Comparison of ENCODE assay signal across 1 cellular context in the genomic region with DNA sequence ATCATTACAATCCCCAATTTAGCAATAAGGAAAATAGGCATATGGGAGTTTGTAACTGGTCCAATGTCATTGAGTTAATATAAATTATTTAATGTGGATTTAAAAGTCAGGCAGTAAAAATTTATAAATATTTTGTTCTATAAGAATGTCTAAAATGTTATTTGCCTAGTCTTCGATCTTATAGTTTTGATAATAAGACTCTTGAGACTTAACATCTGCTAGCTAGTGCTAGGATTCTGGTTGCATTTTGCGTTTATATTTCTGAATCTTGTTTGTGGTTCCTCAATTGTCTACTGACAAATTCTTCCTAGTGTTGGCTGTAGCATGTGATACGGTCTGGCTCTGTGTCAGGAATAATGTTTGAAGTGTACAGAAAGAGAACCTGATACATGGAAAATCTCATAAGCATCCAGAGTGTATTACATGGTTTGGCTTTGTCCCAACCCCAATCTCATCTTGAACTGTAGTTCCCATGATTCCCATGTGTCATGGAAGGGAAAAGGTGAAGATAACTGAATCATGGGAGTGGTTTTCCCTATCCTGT.
TF ChIP-seq lines count a peak whose summit lies in the region.

No MANE protein-coding gene starts in this region.

TF ChIP-seq in WTC11, 78 proteins besides CTCF, POLR2A, EP300 and RAD21 (continued from another document):
- TF ChIP-seq, protein P1, sequence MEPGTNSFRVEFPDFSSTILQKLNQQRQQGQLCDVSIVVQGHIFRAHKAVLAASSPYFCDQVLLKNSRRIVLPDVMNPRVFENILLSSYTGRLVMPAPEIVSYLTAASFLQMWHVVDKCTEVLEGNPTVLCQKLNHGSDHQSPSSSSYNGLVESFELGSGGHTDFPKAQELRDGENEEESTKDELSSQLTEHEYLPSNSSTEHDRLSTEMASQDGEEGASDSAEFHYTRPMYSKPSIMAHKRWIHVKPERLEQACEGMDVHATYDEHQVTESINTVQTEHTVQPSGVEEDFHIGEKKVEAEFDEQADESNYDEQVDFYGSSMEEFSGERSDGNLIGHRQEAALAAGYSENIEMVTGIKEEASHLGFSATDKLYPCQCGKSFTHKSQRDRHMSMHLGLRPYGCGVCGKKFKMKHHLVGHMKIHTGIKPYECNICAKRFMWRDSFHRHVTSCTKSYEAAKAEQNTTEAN (CRISPR knock-in tag; IDR thresholded peaks at IDR 0.05), result no peak
- TF ChIP-seq CREM (CRISPR knock-in tag; IDR thresholded peaks at IDR 0.05), result no peak
- TF ChIP-seq RELA (CRISPR knock-in tag; IDR thresholded peaks at IDR 0.05; ENCODE audit: borderline replicate concordance), result no peak
- no peak for TF ChIP-seq FOXJ3 (CRISPR knock-in tag; IDR thresholded peaks at IDR 0.05; ENCODE audit: borderline replicate concordance)
- no peak for TF ChIP-seq PRRX2 (CRISPR knock-in tag; IDR thresholded peaks at IDR 0.05)
- TF ChIP-seq TP53 (CRISPR knock-in tag; IDR thresholded peaks at IDR 0.05), result no peak
- TF ChIP-seq NR3C1 (CRISPR knock-in tag; conservative IDR thresholded peaks at IDR 0.05; ENCODE audit: low read depth), result no peak
